In the genomic region with DNA sequence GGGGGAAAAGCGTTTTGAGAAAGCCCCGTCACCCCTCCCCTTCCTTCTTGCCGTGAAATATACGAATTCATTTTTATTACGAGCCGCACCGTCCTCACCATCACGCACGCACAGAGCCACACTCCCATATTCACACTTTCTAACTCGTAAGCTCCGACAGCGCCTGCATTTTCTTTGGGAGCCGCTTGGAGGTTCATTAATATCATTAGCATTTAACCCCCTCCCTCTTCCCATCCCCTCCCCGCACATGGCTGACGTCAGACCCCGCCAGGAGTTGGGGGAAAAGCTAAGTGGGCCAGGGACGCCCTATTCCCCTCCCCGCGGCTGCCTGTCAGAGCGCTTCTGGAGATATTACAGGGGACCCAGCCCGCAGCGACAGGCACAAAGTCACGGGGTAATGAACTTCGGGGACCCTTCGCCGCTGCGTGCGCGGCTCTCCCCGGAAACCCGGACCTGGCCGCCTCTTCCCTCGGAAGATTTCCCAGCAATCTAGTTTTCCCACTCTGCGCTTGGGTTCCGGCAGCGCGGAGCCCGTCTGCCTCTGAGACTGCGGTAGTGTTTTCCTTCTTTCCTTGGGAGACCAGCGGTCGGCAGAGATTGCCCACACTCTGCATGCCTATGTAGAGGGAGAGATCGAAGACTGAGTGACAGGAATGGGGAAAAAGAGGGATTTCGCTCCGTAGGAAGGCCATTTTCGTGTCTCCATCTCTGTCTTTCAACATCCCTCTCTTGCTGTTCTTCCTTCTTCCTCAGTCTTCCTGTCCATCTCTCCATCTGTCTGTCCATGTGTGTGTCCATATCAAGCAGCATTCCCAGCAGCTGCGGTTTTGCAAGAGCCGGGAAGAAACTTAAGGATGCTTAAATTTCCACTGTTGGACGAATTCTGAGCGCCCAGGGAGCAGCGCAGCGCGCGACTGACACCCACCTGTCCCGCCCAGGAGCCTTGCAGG, we compare ENCODE assay signal across 10 cellular contexts. TPM values are rescaled to one million over a fixed set of nuclear protein-coding genes. Genes with fewer than 3 reads are reported as not detected.
DNase-seq lines count a peak whose midpoint lies in the region; ATAC-seq and TF ChIP-seq lines count a peak whose summit lies in the region.
"Had no signal": no experiment of that assay in that cellular context is flagged by ENCODE, and none has a peak within 500 bp of the region (broad histone marks: within the 10 kb centered on the region; RNA-seq: fewer than 3 reads in every experiment).

A gene (plus strand): TSS at position 309 of the 950 bp plus-strand sequence. CDS start 744 bp downstream, outside the sequence.

- H3K27me3 Mint-ChIP-seq in neural crest cell (ENCODE audit: low read depth) = peaks cover 99% of the 10 kb centered on the region

- peaks cover 35% of the 10 kb centered on the region for H3K4me1 Mint-ChIP-seq in neural crest cell

- TF ChIP-seq CTCF in neural crest cell (conservative IDR thresholded peaks at IDR 0.05) (no peak), brain microvascular endothelial cell (IDR thresholded peaks at IDR 0.05; ENCODE audit: low read depth, low read length, missing control alignments) (no peak)

- in situ Hi-C loops in brain microvascular endothelial cell (cut with HindIII; ENCODE audit: low pct_ligation_motif_present, low sequenced_read_pairs) = no loop called here

- H3K27ac ChIP-seq in cingulate gyrus (ENCODE audit: low read depth, low read length) (peak within 1 kb of the TSS; percentile 29), brain microvascular endothelial cell (no peak within 1 kb of the TSS)

- no peaks in the 10 kb centered on the region for H3K9me3 Mint-ChIP-seq in neural crest cell
- H3K9me3 Mint-ChIP-seq: natural killer cell had no signal

- DNase-seq in DMS 273 treated with DMSO at 0.1 percent for 48 hours (lab: John Stamatoyannopoulos, UW) = peak; percentile 60
- peak; percentile 32 for DNase-seq in NCI-H1694 treated with DMSO at 0.1 percent for 48 hours (lab: John Stamatoyannopoulos, UW)
- DNase-seq in neural crest cell (ENCODE audit: low read depth, low spot score) = no peak
- no peak for DNase-seq in medulla oblongata (ENCODE audit: extremely low spot score)
- DNase-seq in brain microvascular endothelial cell = no peak
- DNase-seq in NCI-H2029 (lab: John Stamatoyannopoulos, UW) = no peak
- DNase-seq: natural killer cell, NCI-H1436 treated with DMSO at 0.1 percent for 48 hours had no signal

- H3K27ac Mint-ChIP-seq in neural crest cell (ENCODE audit: unreplicated experiment) = no peak within 1 kb of the TSS
- H3K27ac Mint-ChIP-seq: natural killer cell had no signal

- no peak within 1 kb of the TSS for H3K4me3 ChIP-seq in brain microvascular endothelial cell (ENCODE audit: low read depth, low read length)

- no peaks in the 10 kb centered on the region for H3K36me3 ChIP-seq in brain microvascular endothelial cell (replicated peaks)

- H3K36me3 Mint-ChIP-seq in neural crest cell (ENCODE audit: low read depth) = no peaks in the 10 kb centered on the region
- H3K36me3 Mint-ChIP-seq: natural killer cell had no signal

- no peak for ATAC-seq in HG03139 (IDR thresholded peaks at IDR 0.05; ENCODE audit: unreplicated experiment)
- ATAC-seq: natural killer cell had no signal

- peak within 1 kb of the TSS; percentile 47 for H3K4me3 Mint-ChIP-seq in neural crest cell

- peaks cover 99% of the 10 kb centered on the region for H3K27me3 ChIP-seq in brain microvascular endothelial cell (replicated peaks)

RNA-seq across cellular contexts. Expression of the gene that starts here (rescaled TPM):
- not detected in 2 replicates for total RNA-seq in neural crest cell
- total RNA-seq: natural killer cell had no signal

Comparison
In these comparisons a context has a peak if more than half of its experiments do, and no peak if none do; other contexts are left out.
1. DNase-seq: peak in DMS 273 treated with DMSO at 0.1 percent for 48 hours (single experiment) and NCI-H1694 treated with DMSO at 0.1 percent for 48 hours (single experiment); none in neural crest cell (single experiment), medulla oblongata (single experiment), brain microvascular endothelial cell (single experiment) and NCI-H2029 (single experiment).